ENCODE assay signal across 35 cellular contexts in genomic region chr3:139695007-139695406, GRCh38. TPM values are rescaled to one million over a fixed set of nuclear protein-coding genes. Genes with fewer than 3 reads are reported as not detected.
"Had no signal": no experiment of that assay in that cellular context is flagged by ENCODE, and none has a peak within 500 bp of the region (broad histone marks: within the 10 kb centered on the region; RNA-seq: fewer than 3 reads in every experiment).

No MANE protein-coding gene starts in this region.

- H3K27me3 ChIP-seq: cardiac muscle cell, Peyer's patch, SJSA1 had no signal

- H3K9me3 ChIP-seq: Peyer's patch, SJSA1 had no signal

- H3K9me3 Mint-ChIP-seq: activated CD4-positive, alpha-beta memory T cell treated with anti-CD3 and anti-CD28 coated beads, Interleukin-2, amount 10 ng/mL, durations not matched to agents 7 days and 5 days; activated naive CD4-positive, alpha-beta T cell treated with anti-CD3 and anti-CD28 coated beads, Interleukin-2, amount 10 ng/mL, durations not matched to agents 7 days and 5 days; activated naive CD8-positive, alpha-beta T cell treated with anti-CD3 and anti-CD28 coated beads for 36 hours; central memory CD8-positive, alpha-beta T cell; IgD-negative memory B cell had no signal

- H3K27me3 Mint-ChIP-seq: activated CD4-positive, alpha-beta memory T cell treated with anti-CD3 and anti-CD28 coated beads, Interleukin-2, amount 10 ng/mL, durations not matched to agents 7 days and 5 days; activated CD8-positive, alpha-beta memory T cell treated with anti-CD3 and anti-CD28 coated beads, Interleukin-2, amount 10 ng/mL, durations not matched to agents 7 days and 5 days; activated naive CD8-positive, alpha-beta T cell treated with anti-CD3 and anti-CD28 coated beads for 36 hours; IgD-negative memory B cell had no signal

- DNase-seq: activated CD4-positive, alpha-beta memory T cell treated with anti-CD3 and anti-CD28 coated beads, Interleukin-2, amount 10 ng/mL, durations not matched to agents 7 days and 5 days; activated CD4-positive, alpha-beta T cell treated with anti-CD3 and anti-CD28 coated beads for 1 hour; activated CD4-positive, alpha-beta T cell treated with anti-CD3 and anti-CD28 coated beads for 48 hours; activated CD4-positive, CD25-positive, alpha-beta regulatory T cell; activated CD8-positive, alpha-beta memory T cell treated with anti-CD3 and anti-CD28 coated beads for 24 hours; activated CD8-positive, alpha-beta memory T cell treated with anti-CD3 and anti-CD28 coated beads, Interleukin-2, amount 10 ng/mL, durations not matched to agents 7 days and 5 days; activated CD8-positive, alpha-beta memory T cell treated with anti-CD3 and anti-CD28 coated beads, Interleukin-2, amount 50 U/mL, for 48 hours; activated effector memory CD4-positive, alpha-beta T cell treated with Interleukin-2 at 50 U/mL for 16 hours; activated naive CD4-positive, alpha-beta T cell treated with anti-CD3 and anti-CD28 coated beads, Interleukin-2, amount 10 ng/mL, durations not matched to agents 7 days and 5 days; activated naive CD8-positive, alpha-beta T cell treated with anti-CD3 and anti-CD28 coated beads for 36 hours; activated T-cell treated with anti-CD3 and anti-CD28 coated beads, Interleukin-2, amount 50 U/mL, for 48 hours; amniotic stem cell; aorta; Karpas-422; KBM-7; NCI-H1048; NCI-H1105 treated with DMSO at 0.1 percent for 48 hours; NCI-H1694; NCI-H1930; NCI-H2081 treated with DMSO at 0.1 percent for 48 hours; NCI-H524; NCI-H69; NCI-H82; NK-92 treated with Interleukin-12 subunit alpha and Interleukin-12 subunit beta, amount 100 ng/mL, for 24 hours; PC-3; Peyer's patch; RPMI8226; SHP77 treated with DMSO at 0.1 percent for 48 hours; SW 1271; T1000; WERI-Rb-1 had no signal

- H3K36me3 ChIP-seq: cardiac muscle cell, Peyer's patch, SJSA1, WERI-Rb-1 had no signal

- H3K4me1 Mint-ChIP-seq: activated CD4-positive, alpha-beta memory T cell treated with anti-CD3 and anti-CD28 coated beads, Interleukin-2, amount 10 ng/mL, durations not matched to agents 7 days and 5 days; activated CD8-positive, alpha-beta memory T cell treated with anti-CD3 and anti-CD28 coated beads, Interleukin-2, amount 10 ng/mL, durations not matched to agents 7 days and 5 days; activated naive CD4-positive, alpha-beta T cell treated with anti-CD3 and anti-CD28 coated beads, Interleukin-2, amount 10 ng/mL, durations not matched to agents 7 days and 5 days; activated naive CD8-positive, alpha-beta T cell treated with anti-CD3 and anti-CD28 coated beads for 36 hours; central memory CD8-positive, alpha-beta T cell; IgD-negative memory B cell had no signal

- H3K27ac ChIP-seq: cardiac muscle cell, Peyer's patch, SJSA1, WERI-Rb-1 had no signal

- H3K4me1 ChIP-seq: Peyer's patch, SJSA1 had no signal

- ATAC-seq: activated CD8-positive, alpha-beta memory T cell treated with anti-CD3 and anti-CD28 coated beads, Interleukin-2, amount 10 ng/mL, durations not matched to agents 7 days and 5 days; PC-3 had no signal

- H3K4me3 ChIP-seq: cardiac muscle cell, Peyer's patch, SJSA1 had no signal

- H3K27ac Mint-ChIP-seq: activated CD4-positive, alpha-beta memory T cell treated with anti-CD3 and anti-CD28 coated beads, Interleukin-2, amount 10 ng/mL, durations not matched to agents 7 days and 5 days; activated CD8-positive, alpha-beta memory T cell treated with anti-CD3 and anti-CD28 coated beads, Interleukin-2, amount 10 ng/mL, durations not matched to agents 7 days and 5 days; activated naive CD4-positive, alpha-beta T cell treated with anti-CD3 and anti-CD28 coated beads, Interleukin-2, amount 10 ng/mL, durations not matched to agents 7 days and 5 days; activated naive CD8-positive, alpha-beta T cell treated with anti-CD3 and anti-CD28 coated beads for 36 hours; IgD-negative memory B cell had no signal

- H3K4me3 Mint-ChIP-seq: activated CD4-positive, alpha-beta memory T cell treated with anti-CD3 and anti-CD28 coated beads, Interleukin-2, amount 10 ng/mL, durations not matched to agents 7 days and 5 days; activated CD8-positive, alpha-beta memory T cell treated with anti-CD3 and anti-CD28 coated beads, Interleukin-2, amount 10 ng/mL, durations not matched to agents 7 days and 5 days; activated naive CD4-positive, alpha-beta T cell treated with anti-CD3 and anti-CD28 coated beads, Interleukin-2, amount 10 ng/mL, durations not matched to agents 7 days and 5 days; activated naive CD8-positive, alpha-beta T cell treated with anti-CD3 and anti-CD28 coated beads for 36 hours; central memory CD8-positive, alpha-beta T cell; IgD-negative memory B cell had no signal

- H3K36me3 Mint-ChIP-seq: activated CD8-positive, alpha-beta memory T cell treated with anti-CD3 and anti-CD28 coated beads, Interleukin-2, amount 10 ng/mL, durations not matched to agents 7 days and 5 days; activated naive CD4-positive, alpha-beta T cell treated with anti-CD3 and anti-CD28 coated beads, Interleukin-2, amount 10 ng/mL, durations not matched to agents 7 days and 5 days; activated naive CD8-positive, alpha-beta T cell treated with anti-CD3 and anti-CD28 coated beads for 36 hours; IgD-negative memory B cell had no signal

RNA-seq across cellular contexts. Expression of gene NMNAT3, which starts 17.2 kb away (rescaled TPM):
- total RNA-seq: SJSA1 had no signal
